ENCODE assay signal across 9 cellular contexts in the genomic region with DNA sequence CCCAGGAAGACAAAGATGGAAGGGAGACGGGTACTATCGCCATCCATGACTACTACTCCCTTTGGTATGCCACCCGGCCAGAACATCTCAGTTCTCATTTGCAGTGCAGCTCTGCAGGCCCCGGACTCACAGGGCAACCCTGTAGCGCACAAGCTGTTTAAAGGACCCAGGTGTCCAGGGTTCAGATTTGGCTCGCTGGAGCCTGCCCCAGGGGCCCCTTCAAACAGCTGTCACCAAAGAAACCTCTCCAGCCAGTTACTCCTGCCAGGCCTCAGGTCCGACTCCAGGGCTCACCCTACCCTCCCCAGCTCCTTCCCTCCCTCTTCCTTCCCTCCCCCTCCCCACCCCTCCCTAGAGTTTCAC. TPM values are rescaled to one million over a fixed set of nuclear protein-coding genes. Genes with fewer than 3 reads are reported as not detected.
DNase-seq lines count a peak whose midpoint lies in the region; ATAC-seq and TF ChIP-seq lines count a peak whose summit lies in the region.
"Had no signal": no experiment of that assay in that cellular context is flagged by ENCODE, and none has a peak within 500 bp of the region (broad histone marks: within the 10 kb centered on the region; RNA-seq: fewer than 3 reads in every experiment).

No MANE protein-coding gene starts in this region.

- peak overlapping the region in 1 of 4 donors; percentile 24 for H3K4me3 ChIP-seq in adrenal gland
- H3K4me3 ChIP-seq in mucosa of rectum (ENCODE audit: low read length in 2 of 2) = no peak overlapping the region
- H3K4me3 ChIP-seq in Caco-2 (ENCODE audit: low read depth, low read length) = no peak overlapping the region

- no TSS peak for BruUV-seq in Caco-2 (replicated peaks; lab: Mats Ljungman, UMichigan)

- no peaks in the 10 kb centered on the region for H3K27me3 ChIP-seq in adrenal gland
- no peaks in the 10 kb centered on the region for H3K27me3 ChIP-seq in mucosa of rectum (ENCODE audit: control insufficient read depth in 2 of 2, insufficient read depth in 2 of 2, low read length in 2 of 2)
- H3K27me3 ChIP-seq in Caco-2 (replicated peaks; ENCODE audit: control insufficient read depth, insufficient read depth, low read length) = no peaks in the 10 kb centered on the region

- H3K4me3 Mint-ChIP-seq in activated naive CD4-positive, alpha-beta T cell treated with anti-CD3 and anti-CD28 coated beads, Interleukin-2, amount 10 ng/mL, durations not matched to agents 7 days and 5 days = peak overlapping the region; percentile 56
- H3K4me3 Mint-ChIP-seq in type B pancreatic cell (peak overlapping the region; percentile 65), Caco-2 (ENCODE audit: unreplicated experiment) (no peak overlapping the region)

- peaks cover 42% of the 10 kb centered on the region for H3K4me1 Mint-ChIP-seq in activated naive CD4-positive, alpha-beta T cell treated with anti-CD3 and anti-CD28 coated beads, Interleukin-2, amount 10 ng/mL, durations not matched to agents 7 days and 5 days
- peaks cover 25% of the 10 kb centered on the region for H3K4me1 Mint-ChIP-seq in type B pancreatic cell (ENCODE audit: unreplicated experiment)
- peaks cover 7% of the 10 kb centered on the region for H3K4me1 Mint-ChIP-seq in Caco-2 (ENCODE audit: low read depth, unreplicated experiment)

- peak overlapping the region; percentile 41 to 95 (median 80) for H3K27ac ChIP-seq in adrenal gland
- peak overlapping the region; percentile 88 to 96 for H3K27ac ChIP-seq in mucosa of rectum (ENCODE audit: low read depth in 2 of 2, low read length in 2 of 2)

- no peaks in the 10 kb centered on the region for H3K9me3 Mint-ChIP-seq in activated naive CD4-positive, alpha-beta T cell treated with anti-CD3 and anti-CD28 coated beads, Interleukin-2, amount 10 ng/mL, durations not matched to agents 7 days and 5 days
- H3K9me3 Mint-ChIP-seq in activated naive CD4-positive, alpha-beta T cell treated with anti-CD3 and anti-CD28 coated beads, Interleukin-2, amount 50 U/mL, for 72 hours = no peaks in the 10 kb centered on the region
- H3K9me3 Mint-ChIP-seq in type B pancreatic cell (no peaks in the 10 kb centered on the region), Caco-2 (ENCODE audit: unreplicated experiment) (no peaks in the 10 kb centered on the region)

- no peak overlapping the region for H3K9ac ChIP-seq in mucosa of rectum (ENCODE audit: low read depth in 1 of 2, low read length in 2 of 2)

- DNase-seq in activated naive CD4-positive, alpha-beta T cell treated with anti-CD3 and anti-CD28 coated beads, Interleukin-2, amount 10 ng/mL, durations not matched to agents 7 days and 5 days = no peak
- DNase-seq in activated naive CD4-positive, alpha-beta T cell treated with anti-CD3 and anti-CD28 coated beads, Interleukin-2, amount 50 U/mL, for 72 hours (ENCODE audit: low spot score in 2 of 2) = no peak
- DNase-seq in adrenal gland (peak in 2 of 7 donors; percentile 59 to 63), type B pancreatic cell (ENCODE audit: extremely low spot score, unreplicated experiment) (no peak), Caco-2 (no peak), NCI-H1417 (lab: John Stamatoyannopoulos, UW) (no peak)
- DNase-seq: stimulated activated CD4-positive, alpha-beta T cell treated with anti-CD3 and anti-CD28 coated beads, Interleukin-4, amount 100 ng/mL, for 1 hour had no signal

- no peaks in the 10 kb centered on the region for H3K36me3 Mint-ChIP-seq in activated naive CD4-positive, alpha-beta T cell treated with anti-CD3 and anti-CD28 coated beads, Interleukin-2, amount 10 ng/mL, durations not matched to agents 7 days and 5 days
- H3K36me3 Mint-ChIP-seq in activated naive CD4-positive, alpha-beta T cell treated with anti-CD3 and anti-CD28 coated beads, Interleukin-2, amount 50 U/mL, for 72 hours = no peaks in the 10 kb centered on the region
- H3K36me3 Mint-ChIP-seq in type B pancreatic cell (no peaks in the 10 kb centered on the region), Caco-2 (ENCODE audit: insufficient read depth, unreplicated experiment) (no peaks in the 10 kb centered on the region)

- intact Hi-C loops in adrenal gland (cut with DNase I) = loop anchor here in 1 of 2 donors (10.0 kb wide), 1 partner anchor 52 kb away; a partner anchor contains a TSS
- intact Hi-C loops in Caco-2 (cut with micrococcal nuclease; ENCODE audit: unreplicated experiment) = no loop called here

- H3K4me1 ChIP-seq in adrenal gland (replicated peaks in 1 of 2) (peaks cover 24 to 27% of the 10 kb centered on the region in 2 donors), mucosa of rectum (ENCODE audit: control insufficient read depth in 2 of 2, insufficient read depth in 2 of 2, low read length in 2 of 2) (peaks cover 33 to 34% of the 10 kb centered on the region in 2 donors), Caco-2 (peaks cover 34% of the 10 kb centered on the region)

- no peaks in the 10 kb centered on the region for H3K36me3 ChIP-seq in adrenal gland (replicated peaks in 1 of 2)
- no peaks in the 10 kb centered on the region for H3K36me3 ChIP-seq in mucosa of rectum (ENCODE audit: control insufficient read depth in 2 of 2, insufficient read depth in 2 of 2, low read length in 2 of 2)
- H3K36me3 ChIP-seq in Caco-2 (ENCODE audit: control insufficient read depth, insufficient read depth, low read length) = no peaks in the 10 kb centered on the region

- 7 to 54% (median 48%) methylated on average over 2 to 7 of the region's 7 CpGs for WGBS in adrenal gland, 4 donors

- ATAC-seq in activated naive CD4-positive, alpha-beta T cell treated with anti-CD3 and anti-CD28 coated beads, Interleukin-2, amount 50 U/mL, for 72 hours = no peak
- ATAC-seq in GM18873 (IDR thresholded peaks at IDR 0.05; ENCODE audit: low FRiP score, unreplicated experiment) = no peak

- H3K9me3 ChIP-seq in adrenal gland (replicated peaks in 1 of 3) (no peaks in the 10 kb centered on the region), mucosa of rectum (ENCODE audit: control insufficient read depth in 2 of 2, low read length in 2 of 2) (no peaks in the 10 kb centered on the region), Caco-2 (no peaks in the 10 kb centered on the region)

- POLR2A ChIA-PET in Caco-2 (lab: Charles Lee) = interaction anchor here (0.6 kb wide), 1 partner anchor 496 kb away, joined by 3 read pairs; no protein-coding TSS in a partner anchor

- TF ChIP-seq POLR2A in adrenal gland (IDR thresholded peaks at IDR 0.05) = no peak

- CTCF ChIA-PET in activated naive CD4-positive, alpha-beta T cell treated with anti-CD3 and anti-CD28 coated beads, Interleukin-2, amount 10 ng/mL, durations not matched to agents 7 days and 5 days (lab: Charles Lee) = interaction anchor here (0.7 to 1.4 kb wide), 4 partner anchors 49 to 257 kb away, joined by 3 to 4 read pairs (median 3); a partner anchor contains a TSS
- CTCF ChIA-PET in Caco-2 (lab: Charles Lee) = no interaction called here

- no peaks in the 10 kb centered on the region for H3K27me3 Mint-ChIP-seq in activated naive CD4-positive, alpha-beta T cell treated with anti-CD3 and anti-CD28 coated beads, Interleukin-2, amount 10 ng/mL, durations not matched to agents 7 days and 5 days
- H3K27me3 Mint-ChIP-seq in type B pancreatic cell = peaks cover under 1% of the 10 kb centered on the region
- no peaks in the 10 kb centered on the region for H3K27me3 Mint-ChIP-seq in Caco-2 (ENCODE audit: insufficient read depth, unreplicated experiment)

- peak overlapping the region; percentile 91 for H3K27ac Mint-ChIP-seq in activated naive CD4-positive, alpha-beta T cell treated with anti-CD3 and anti-CD28 coated beads, Interleukin-2, amount 10 ng/mL, durations not matched to agents 7 days and 5 days
- H3K27ac Mint-ChIP-seq in activated naive CD4-positive, alpha-beta T cell treated with anti-CD3 and anti-CD28 coated beads, Interleukin-2, amount 50 U/mL, for 72 hours = peak overlapping the region in 1 of 2 donors; percentile 45
- peak overlapping the region; percentile 78 for H3K27ac Mint-ChIP-seq in type B pancreatic cell
- no peak overlapping the region for H3K27ac Mint-ChIP-seq in Caco-2 (ENCODE audit: unreplicated experiment)

- no peak for TF ChIP-seq CTCF in adrenal gland (IDR thresholded peaks at IDR 0.05)
- TF ChIP-seq CTCF in type B pancreatic cell (conservative IDR thresholded peaks at IDR 0.05) = no peak
- TF ChIP-seq CTCF in Caco-2 (IDR thresholded peaks at IDR 0.05; ENCODE audit: insufficient read depth in 1 of 2, low read depth in 1 of 2, low read length in 1 of 2, severe bottlenecking in 1 of 2, unreplicated experiment in 1 of 2) = no peak

RNA-seq across cellular contexts. Expression of a gene that starts 5.5 kb away (rescaled TPM):
- 100 to 1,000 TPM; 288 to 307 TPM for total RNA-seq in activated naive CD4-positive, alpha-beta T cell treated with anti-CD3 and anti-CD28 coated beads, Interleukin-2, amount 50 U/mL, for 72 hours
- 100 to 1,000 TPM; 216 to 307 (median 248) TPM for total RNA-seq in adrenal gland
- polyA plus RNA-seq in adrenal gland = 100 to 1,000 TPM; 152 to 505 (median 284) TPM
- total RNA-seq in type B pancreatic cell (ENCODE audit: low replicate concordance) = 270 and 289 TPM in 2 replicates
- 223 and 229 TPM in 2 replicates for total RNA-seq in Caco-2 (2022)

RNA-seq across cellular contexts. Expression of a gene that starts 23.1 kb away (rescaled TPM):
- 1 to 10 TPM; 2.8 to 5.1 TPM for total RNA-seq in activated naive CD4-positive, alpha-beta T cell treated with anti-CD3 and anti-CD28 coated beads, Interleukin-2, amount 50 U/mL, for 72 hours
- total RNA-seq in adrenal gland (10 to 100 TPM in 1 of 8 donors, 1 to 10 TPM in 7; 2.5 to 11.6 (median 8.2) TPM), type B pancreatic cell (ENCODE audit: low replicate concordance) (2.7 and 19.9 TPM in 2 replicates), Caco-2 (2022) (0.19 and 0.20 TPM in 2 replicates)
- 1 to 10 TPM; 1.3 to 2.2 (median 1.5) TPM for polyA plus RNA-seq in adrenal gland

RNA-seq across cellular contexts. Expression of a gene that starts 34.6 kb away (rescaled TPM):
- 1 to 10 TPM; 2.1 to 2.8 TPM for total RNA-seq in activated naive CD4-positive, alpha-beta T cell treated with anti-CD3 and anti-CD28 coated beads, Interleukin-2, amount 50 U/mL, for 72 hours
- 1 to 10 TPM in 6 of 8 donors, under 1 TPM in 2; 0.36 to 3.1 (median 1.5) TPM for total RNA-seq in adrenal gland
- 1 to 10 TPM in 1 of 3 donors, under 1 TPM in 2; 0.91 to 2.8 (median 0.99) TPM for polyA plus RNA-seq in adrenal gland
- 3.9 and 7.1 TPM in 2 replicates for total RNA-seq in type B pancreatic cell (ENCODE audit: low replicate concordance)
- 0.73 and 1.3 TPM in 2 replicates for total RNA-seq in Caco-2 (2022)

RNA-seq across cellular contexts. Expression of a gene that starts 44.5 kb away (rescaled TPM):
- 10 to 100 TPM; 78.8 to 79.8 TPM for total RNA-seq in activated naive CD4-positive, alpha-beta T cell treated with anti-CD3 and anti-CD28 coated beads, Interleukin-2, amount 50 U/mL, for 72 hours
- total RNA-seq in adrenal gland (10 to 100 TPM in 7 of 8 donors, 1 to 10 TPM in 1; 7.7 to 34.7 (median 25.1) TPM), type B pancreatic cell (ENCODE audit: low replicate concordance) (60.9 and 106 TPM in 2 replicates), Caco-2 (2022) (145 and 157 TPM in 2 replicates)
- 10 to 100 TPM; 43.2 to 95.5 (median 63.8) TPM for polyA plus RNA-seq in adrenal gland

RNA-seq across cellular contexts. Expression of a gene that starts 50.3 kb away (rescaled TPM):
- total RNA-seq in activated naive CD4-positive, alpha-beta T cell treated with anti-CD3 and anti-CD28 coated beads, Interleukin-2, amount 50 U/mL, for 72 hours = 10 to 100 TPM; 18.1 to 24.3 TPM
- total RNA-seq in adrenal gland (10 to 100 TPM; 22.6 to 87.6 (median 48.3) TPM), type B pancreatic cell (ENCODE audit: low replicate concordance) (58.1 and 102 TPM in 2 replicates), Caco-2 (2022) (31.6 and 32.8 TPM in 2 replicates)
- 10 to 100 TPM; 31.6 to 40.1 (median 32.3) TPM for polyA plus RNA-seq in adrenal gland
